In genomic region chr16:11198817-11199216, GRCh38 we compare ENCODE assay signal across 13 cellular contexts. TPM values are rescaled to one million over a fixed set of nuclear protein-coding genes. Genes with fewer than 3 reads are reported as not detected.
A peak's percentile ranks its signal among the peaks of the same experiment; 100 is the strongest.
DNase-seq lines count a peak whose midpoint lies in the region; ATAC-seq, FAIRE-seq and TF ChIP-seq lines count a peak whose summit lies in the region.
"Had no signal": no experiment of that assay in that cellular context is flagged by ENCODE, and none has a peak within 500 bp of the region (broad histone marks: within the 10 kb centered on the region; RNA-seq: fewer than 3 reads in every experiment).

No MANE protein-coding gene starts in this region.

- H3K79me2 ChIP-seq in HepG2 (ENCODE audit: insufficient read depth, low read length) = no peaks in the 10 kb centered on the region
- H3K79me2 ChIP-seq in PC-3 (ENCODE audit: low read length) = no peaks in the 10 kb centered on the region

- H3K4me2 ChIP-seq in HepG2 (ENCODE audit: low read depth, low read length) (no peak overlapping the region), PC-3 (ENCODE audit: low read length) (peak overlapping the region; percentile 77)

- no TSS peak for BruUV-seq in HepG2 (replicated peaks; lab: Mats Ljungman, UMichigan)
- BruUV-seq in PC-3 (replicated peaks; lab: Mats Ljungman, UMichigan) = no TSS peak

- ATAC-seq in HepG2 (peak; percentile 7; the same call in 2 of the 3 replicates), right lobe of liver (no peak), PC-3 (peak; percentile 57), esophagus mucosa (peak; percentile 94), GM19455 (IDR thresholded peaks at IDR 0.05; ENCODE audit: unreplicated experiment) (no peak), HG02973 (IDR thresholded peaks at IDR 0.05; ENCODE audit: unreplicated experiment) (no peak)
- ATAC-seq: natural killer cell had no signal

- H3K9me2 ChIP-seq in PC-3 (replicated peaks; ENCODE audit: low read length) = no peaks in the 10 kb centered on the region

- no peaks in the 10 kb centered on the region for H4K20me1 ChIP-seq in HepG2 (ENCODE audit: insufficient read depth, low read length)
- no peaks in the 10 kb centered on the region for H4K20me1 ChIP-seq in PC-3 (ENCODE audit: low read length)

- POLR2A ChIA-PET in HepG2 (lab: Yijun Ruan, JAX) = interaction anchor here (1.4 kb wide), 1 partner anchor 56 kb away, joined by 4 read pairs; no protein-coding TSS in a partner anchor
- POLR2A ChIA-PET in PC-3 (lab: Charles Lee; ENCODE audit: unreplicated experiment) = no interaction called here

- H3K9me3 ChIP-seq in HepG2 (ENCODE audit: low read length) (no peaks in the 10 kb centered on the region), right lobe of liver (no peaks in the 10 kb centered on the region), PC-3 (ENCODE audit: low read length) (no peaks in the 10 kb centered on the region)

- DNase-seq in HepG2 (ENCODE audit: low spot score) (no peak), right lobe of liver (no peak), PC-3 (peak; percentile 80), anterior cingulate cortex (lab: John Stamatoyannopoulos, UW) (no peak), brain microvascular endothelial cell (no peak)
- DNase-seq: activated T-cell treated with anti-CD3 and anti-CD28 coated beads, Interleukin-2, amount 50 U/mL, for 1 hour; C1 segment of cervical spinal cord; natural killer cell; T-helper 9 cell had no signal

- no peak for TF ChIP-seq POLR2A in HepG2 (IDR thresholded peaks at IDR 0.05; ENCODE audit: insufficient read depth in 1 of 2, low read depth in 2 of 2, low read length in 2 of 2)
- no peak for TF ChIP-seq POLR2A in right lobe of liver (IDR thresholded peaks at IDR 0.05)

- no peak for TF ChIP-seq EP300 in HepG2 (IDR thresholded peaks at IDR 0.05; ENCODE audit: low read depth in 2 of 2, low read length in 2 of 2)
- TF ChIP-seq EP300 in HepG2 (CRISPR knock-in tag; IDR thresholded peaks at IDR 0.05; ENCODE audit: borderline replicate concordance) = no peak

- H3K4me3 ChIP-seq in HepG2 (replicated peaks in 1 of 3; ENCODE audit: insufficient read depth in 1 of 3, low read depth in 2 of 3, low read length in 3 of 3) (no peak overlapping the region), right lobe of liver (no peak overlapping the region), PC-3 (ENCODE audit: low read length) (peak overlapping the region; percentile 38; the same call in 1 of the 2 replicates), brain microvascular endothelial cell (ENCODE audit: low read depth, low read length) (no peak overlapping the region)

- intact Hi-C loops in HepG2 (cut with micrococcal nuclease; ENCODE audit: unreplicated experiment) = no loop called here
- intact Hi-C loops in right lobe of liver (cut with DNase I) = no loop called here
- intact Hi-C loops in PC-3 (cut with micrococcal nuclease) = no loop called here

- no peak for TF ChIP-seq RAD21 in HepG2 (CRISPR knock-in tag; IDR thresholded peaks at IDR 0.05)

- H3K36me3 ChIP-seq in HepG2 (replicated peaks in 1 of 2; ENCODE audit: control insufficient read depth in 1 of 2, insufficient read depth in 2 of 2, low read length in 2 of 2) (no peaks in the 10 kb centered on the region), right lobe of liver (no peaks in the 10 kb centered on the region), PC-3 (ENCODE audit: low read depth, low read length) (no peaks in the 10 kb centered on the region), brain microvascular endothelial cell (replicated peaks) (no peaks in the 10 kb centered on the region)

- H2AFZ ChIP-seq in HepG2 (ENCODE audit: low read length) (no peak overlapping the region), PC-3 (ENCODE audit: low read length) (0 out of 2 replicates have a peak overlapping the region, but pooled peaks have one; percentile 48)

- H3K9ac ChIP-seq in HepG2 (ENCODE audit: insufficient read depth, low read depth, low read length) = no peak overlapping the region
- H3K9ac ChIP-seq in PC-3 (ENCODE audit: low read length) = peak overlapping the region; percentile 61

- in situ Hi-C loops in HepG2 (cut with HindIII; ENCODE audit: extremely low pct_ligation_motif_present, low pct_unique_long_range_greater_than_20kb) = no loop called here
- in situ Hi-C loops in brain microvascular endothelial cell (cut with HindIII; ENCODE audit: low pct_ligation_motif_present, low sequenced_read_pairs) = no loop called here

- peaks cover 11 to 53% of the 10 kb centered on the region in 2 experiments for H3K27me3 ChIP-seq in HepG2 (ENCODE audit: control insufficient read depth in 1 of 2, insufficient read depth in 2 of 2, low read length in 2 of 2)
- H3K27me3 ChIP-seq in right lobe of liver = no peaks in the 10 kb centered on the region
- H3K27me3 ChIP-seq in PC-3 (ENCODE audit: low read length) = no peaks in the 10 kb centered on the region
- H3K27me3 ChIP-seq in brain microvascular endothelial cell (replicated peaks) = no peaks in the 10 kb centered on the region

- CTCF ChIA-PET in HepG2 (lab: Yijun Ruan, JAX; ENCODE audit: low intra/inter-chr PET ratio, low total read pairs) (no interaction called here), PC-3 (lab: Charles Lee) (interaction anchor here (0.5 to 0.6 kb wide), 2 partner anchors 39 to 56 kb away, joined by 3 to 6 read pairs; no protein-coding TSS in a partner anchor)

- H3K4me1 ChIP-seq in HepG2 (ENCODE audit: insufficient read depth, low read length) = peaks cover 33% of the 10 kb centered on the region
- peaks cover 0 to 6% (median 0%) of the 10 kb centered on the region in 4 donors for H3K4me1 ChIP-seq in right lobe of liver
- peaks cover 35% of the 10 kb centered on the region for H3K4me1 ChIP-seq in PC-3 (ENCODE audit: insufficient read depth, low read length)

- 27% methylated on average over 7 of the region's 8 CpGs for WGBS in HepG2 (ENCODE audit: low lambda C conversion rate)
- 45% methylated on average over 4 of the region's 8 CpGs for WGBS in right lobe of liver (ENCODE audit: insufficient coverage, low coverage, low lambda C conversion rate, missing lambda C conversion rate)

- H3K27ac ChIP-seq in HepG2 (ENCODE audit: extremely low read length, insufficient read depth, low read length) = no peak overlapping the region
- no peak overlapping the region for H3K27ac ChIP-seq in right lobe of liver
- peak overlapping the region; percentile 70 for H3K27ac ChIP-seq in PC-3 (ENCODE audit: low read length)
- H3K27ac ChIP-seq in brain microvascular endothelial cell = no peak overlapping the region

- no peaks in the 10 kb centered on the region for H3F3A ChIP-seq in PC-3 (ENCODE audit: low read length, unreplicated experiment)

- no peak for TF ChIP-seq CTCF in HepG2 (CRISPR knock-in tag; IDR thresholded peaks at IDR 0.05)
- TF ChIP-seq CTCF in right lobe of liver (IDR thresholded peaks at IDR 0.05) = no peak
- no peak for TF ChIP-seq CTCF in PC-3 (conservative IDR thresholded peaks at IDR 0.05; ENCODE audit: low read depth, low read length)
- no peak for TF ChIP-seq CTCF in brain microvascular endothelial cell (IDR thresholded peaks at IDR 0.05; ENCODE audit: low read depth, low read length, missing control alignments)

- no peak for FAIRE-seq in HepG2 (lab: Jason Lieb, UNC)
- FAIRE-seq: GM19239 had no signal

TF ChIP-seq in HepG2, 621 proteins besides CTCF, POLR2A, EP300 and RAD21 (continues in another document):
- TF ChIP-seq ZNF883 (CRISPR knock-in tag; IDR thresholded peaks at IDR 0.05; ENCODE audit: not compliant biosample characterization) (peak; percentile 28), ZNF430 (CRISPR knock-in tag; IDR thresholded peaks at IDR 0.05) (no peak), BCL6 (CRISPR knock-in tag; IDR thresholded peaks at IDR 0.05) (peak; percentile 72), ZNF530 (CRISPR knock-in tag; IDR thresholded peaks at IDR 0.05; ENCODE audit: low read depth) (no peak)

RNA-seq across cellular contexts. Expression of gene SOCS1, which starts 57.2 kb away (rescaled TPM):
- total RNA-seq in HepG2 (2016; rRNA removed; fragmentation: Illumina TruSeq; extraction: Trizol) (3.3 and 5.3 TPM in 2 replicates), right lobe of liver (10 to 100 TPM in 3 of 6 experiments, 1 to 10 TPM in 2, under 1 TPM in 1; 0.88 to 26.6 (median 10.9) TPM), PC-3 (2014; rRNA removed) (12.5 and 15.5 TPM in 2 replicates), esophagus mucosa (2.8 TPM)
- 5.4 and 8.1 TPM in 2 replicates for total RNA-seq in HepG2 (2016; cell fraction: cytosol; rRNA removed; fragmentation: Illumina TruSeq; extraction: Trizol; ENCODE audit: low read depth)
- total RNA-seq in HepG2 (2016; cell fraction: insoluble cytoplasmic fraction; rRNA removed; fragmentation: Illumina TruSeq; extraction: Trizol) = 2.8 and 4.2 TPM in 2 replicates
- 9.1 and 10.9 TPM in 2 replicates for total RNA-seq in HepG2 (2016; cell fraction: membrane; rRNA removed; fragmentation: Illumina TruSeq; extraction: Trizol)
- total RNA-seq in HepG2 (2016; cell fraction: nucleus; rRNA removed; fragmentation: Illumina TruSeq; extraction: Trizol) = 5.6 and 5.7 TPM in 2 replicates
- 6.3 and 9.4 TPM in 2 replicates for polyA plus RNA-seq in HepG2 (2011; rRNA removed)
- 5.3 and 8.4 TPM in 2 replicates for polyA plus RNA-seq in HepG2 (2011; cell fraction: cytosol; rRNA removed)
- 30.3 and 31.6 TPM in 2 replicates for polyA plus RNA-seq in HepG2 (2011; cell fraction: nucleus; rRNA removed)
- polyA plus RNA-seq in HepG2 (2012) = 6.5 and 7.4 TPM in 2 replicates
- 5.5 and 7.8 TPM in 2 replicates for polyA plus RNA-seq in HepG2 (2016; cell fraction: cytosol; fragmentation: Illumina TruSeq; extraction: Trizol; ENCODE audit: low read depth)
- 5.2 and 6.3 TPM in 2 replicates for polyA plus RNA-seq in HepG2 (2016; cell fraction: insoluble cytoplasmic fraction; fragmentation: Illumina TruSeq; extraction: Trizol; ENCODE audit: low read depth)
- 7.1 and 9.9 TPM in 2 replicates for polyA plus RNA-seq in HepG2 (2016; cell fraction: membrane; fragmentation: Illumina TruSeq; extraction: Trizol; ENCODE audit: low read depth)
- polyA plus RNA-seq in HepG2 (2016; cell fraction: nucleus; fragmentation: Illumina TruSeq; extraction: Trizol; ENCODE audit: insufficient read depth, low read depth) = 8.1 and 8.6 TPM in 2 replicates
- 3.9 and 31.0 TPM in 2 replicates for polyA minus RNA-seq in HepG2 (2011; rRNA and poly(A)+ RNA removed; ENCODE audit: low replicate concordance)
- polyA minus RNA-seq in HepG2 (2011; cell fraction: cytosol; rRNA and poly(A)+ RNA removed) = 12.0 and 14.0 TPM in 2 replicates
- 44.8 and 46.1 TPM in 2 replicates for polyA minus RNA-seq in HepG2 (2011; cell fraction: nucleus; rRNA and poly(A)+ RNA removed)

Comparison
In these comparisons a context has a peak if more than half of its experiments do, and no peak if none do; other contexts are left out.
1. ATAC-seq: peak in HepG2 (single experiment), PC-3 (single experiment) and esophagus mucosa (single experiment); none in right lobe of liver (0 of 4), GM19455 (single experiment) and HG02973 (single experiment).